ENCODE assay signal across 12 cellular contexts in the genomic region with DNA sequence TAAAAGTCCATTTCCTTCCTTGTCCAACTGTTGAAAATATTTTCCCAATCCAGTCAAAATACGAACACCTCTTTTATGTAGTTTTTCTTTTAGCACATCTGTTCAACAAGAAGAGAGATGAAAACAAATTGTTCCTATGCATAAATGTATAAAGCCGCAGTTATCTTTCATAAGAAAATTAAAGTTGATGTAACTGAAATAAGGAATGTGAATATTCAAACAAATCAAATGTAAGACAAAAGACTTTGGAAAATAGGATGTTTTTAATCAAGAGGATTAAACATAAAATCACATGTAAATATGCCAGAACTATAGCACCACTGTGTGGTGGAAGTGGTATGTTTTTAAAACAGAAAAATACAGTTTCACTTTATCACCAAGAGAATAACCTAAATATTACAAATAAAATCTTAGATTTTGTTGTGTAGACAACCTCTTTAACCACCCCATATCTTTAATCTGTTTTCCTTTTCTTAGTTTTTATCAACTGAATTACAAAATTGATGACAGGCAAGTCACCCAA. TPM values are rescaled to one million over a fixed set of nuclear protein-coding genes. Genes with fewer than 3 reads are reported as not detected.
DNase-seq lines count a peak whose midpoint lies in the region; ATAC-seq, FAIRE-seq and TF ChIP-seq lines count a peak whose summit lies in the region.
"Had no signal": no experiment of that assay in that cellular context is flagged by ENCODE, and none has a peak within 500 bp of the region (broad histone marks: within the 10 kb centered on the region; RNA-seq: fewer than 3 reads in every experiment).

No MANE protein-coding gene starts in this region.

- H3K36me3 ChIP-seq in heart right ventricle, result peaks cover 0 to 4% (median 0%) of the 10 kb centered on the region in 9 donors
- no peaks in the 10 kb centered on the region for H3K36me3 ChIP-seq in right atrium auricular region
- H3K36me3 ChIP-seq in uterus, result no peaks in the 10 kb centered on the region

- H3K4me1 ChIP-seq in heart right ventricle, result no peaks in the 10 kb centered on the region
- no peaks in the 10 kb centered on the region for H3K4me1 ChIP-seq in right atrium auricular region
- H3K4me1 ChIP-seq in uterus, result no peaks in the 10 kb centered on the region

- peak in 5 of 9 donors; percentile 13 to 47 (median 28) for TF ChIP-seq CTCF in heart right ventricle (IDR thresholded peaks at IDR 0.05)
- TF ChIP-seq CTCF in right atrium auricular region (IDR thresholded peaks at IDR 0.05), result no peak
- peak; percentile 31 for TF ChIP-seq CTCF in fibroblast of pulmonary artery (IDR thresholded peaks at IDR 0.05; ENCODE audit: low read length, missing control alignments)
- peak in 3 of 4 experiments; percentile 12 to 40 (median 32) for TF ChIP-seq CTCF in uterus (IDR thresholded peaks at IDR 0.05)

- H3K4me3 ChIP-seq in heart right ventricle, result no peak overlapping the region
- H3K4me3 ChIP-seq in right atrium auricular region, result no peak overlapping the region
- no peak overlapping the region for H3K4me3 ChIP-seq in fibroblast of pulmonary artery (replicated peaks; ENCODE audit: low read depth, low read length)
- H3K4me3 ChIP-seq in uterus, result no peak overlapping the region

- H3K27ac ChIP-seq in heart right ventricle, result no peak overlapping the region
- H3K27ac ChIP-seq in right atrium auricular region, result no peak overlapping the region
- H3K27ac ChIP-seq in uterus, result no peak overlapping the region

- whole genome bisulfite sequencing in heart right ventricle, 2 donors, result 69 to 79% methylated on average over 2 of the region's 2 CpGs

- TF ChIP-seq POLR2A in uterus (IDR thresholded peaks at IDR 0.05), result no peak

- peak; percentile 39 for FAIRE-seq in RCC 7860 (lab: Jason Lieb, UNC)
- FAIRE-seq: colon had no signal

- H3K27me3 ChIP-seq in heart right ventricle (no peaks in the 10 kb centered on the region), right atrium auricular region (no peaks in the 10 kb centered on the region), uterus (no peaks in the 10 kb centered on the region)

- intact Hi-C loops in heart right ventricle (cut with DNase I) (no loop called here), uterus (cut with DNase I; ENCODE audit: low total_unique reads) (no loop called here)

- no peaks in the 10 kb centered on the region for H3K9me3 ChIP-seq in heart right ventricle
- H3K9me3 ChIP-seq in right atrium auricular region, result no peaks in the 10 kb centered on the region
- no peaks in the 10 kb centered on the region for H3K9me3 ChIP-seq in uterus

- DNase-seq in heart right ventricle (no peak), right atrium auricular region (ENCODE audit: low spot score) (no peak), RCC 7860 (ENCODE audit: low spot score) (no peak), fibroblast of pulmonary artery (ENCODE audit: low read depth) (peak; percentile 42), uterus (no peak), NCI-H2196 (lab: John Stamatoyannopoulos, UW; ENCODE audit: unreplicated experiment) (no peak), NCI-H510A treated with DMSO at 0.1 percent for 48 hours (lab: John Stamatoyannopoulos, UW) (no peak)
- no peak for DNase-seq in stimulated activated CD4-positive, alpha-beta T cell treated with anti-CD3 and anti-CD28 coated beads, Interleukin-12 subunit alpha, Interleukin-12 subunit beta, amount 100 ng/mL, for 4 hours
- DNase-seq: activated CD8-positive, alpha-beta T cell treated with anti-CD3 and anti-CD28 coated beads, Interleukin-2, amount 10 ng/mL, durations not matched to agents 7 days and 5 days; CD4-positive, CD25-positive, alpha-beta regulatory T cell; NCI-H748 treated with DMSO at 0.1 percent for 48 hours had no signal

- no peak for ATAC-seq in heart right ventricle
- ATAC-seq: activated CD8-positive, alpha-beta T cell treated with anti-CD3 and anti-CD28 coated beads, Interleukin-2, amount 10 ng/mL, durations not matched to agents 7 days and 5 days had no signal

RNA-seq across cellular contexts. Expression of a gene that starts 40.4 kb away (rescaled TPM):
- total RNA-seq in heart right ventricle (10 to 100 TPM; 10.3 to 16.0 (median 13.0) TPM), right atrium auricular region (10 to 100 TPM in 1 of 2 donors, 1 to 10 TPM in 1; 7.3 to 11.3 TPM), uterus (10 to 100 TPM in 3 of 4 donors, 1 to 10 TPM in 1; 3.1 to 30.9 (median 25.6) TPM)
- 10 to 100 TPM in 1 of 2 donors, 1 to 10 TPM in 1; 1.4 to 11.0 TPM for polyA plus RNA-seq in heart right ventricle

RNA-seq across cellular contexts. Expression of a gene that starts 44.7 kb away (rescaled TPM):
- not detected for total RNA-seq in heart right ventricle
- polyA plus RNA-seq in heart right ventricle, result not detected
- total RNA-seq in right atrium auricular region, result not detected
- not detected for total RNA-seq in uterus
- total RNA-seq: activated CD8-positive, alpha-beta T cell treated with anti-CD3 and anti-CD28 coated beads, Interleukin-2, amount 10 ng/mL, durations not matched to agents 7 days and 5 days; CD4-positive, CD25-positive, alpha-beta regulatory T cell had no signal
- polyA plus RNA-seq: CD4-positive, CD25-positive, alpha-beta regulatory T cell had no signal

Comparison
In these comparisons a context has a peak if more than half of its experiments do, and no peak if none do; other contexts are left out.
1. CTCF ChIP-seq: peak in heart right ventricle (5 of 9), fibroblast of pulmonary artery (single experiment) and uterus (3 of 4); none in right atrium auricular region (0 of 2).